Comparison of ENCODE assay signal across 16 cellular contexts in genomic region chr6:25990172-25990873, GRCh38. TPM values are rescaled to one million over a fixed set of nuclear protein-coding genes. Genes with fewer than 3 reads are reported as not detected.
"Had no signal": no experiment of that assay in that cellular context is flagged by ENCODE, and none has a peak within 500 bp of the region (broad histone marks: within the 10 kb centered on the region; RNA-seq: fewer than 3 reads in every experiment).

No MANE protein-coding gene starts in this region.

- H3K9me3 Mint-ChIP-seq: effector memory CD8-positive, alpha-beta T cell; mesothelial cell of epicardium; T-cell had no signal

- H3K4me1 ChIP-seq: colonic mucosa had no signal

- H3K9me3 ChIP-seq: adrenal gland, colonic mucosa, right atrium auricular region had no signal

- H3K27me3 ChIP-seq: adrenal gland, colonic mucosa, right atrium auricular region had no signal

- H3K36me3 ChIP-seq: colonic mucosa had no signal

- H3K27ac Mint-ChIP-seq: mesothelial cell of epicardium had no signal

- ATAC-seq: effector memory CD8-positive, alpha-beta T cell; T-cell had no signal

- DNase-seq: activated CD4-positive, alpha-beta T cell treated with anti-CD3 and anti-CD28 coated beads, Interleukin-2, amount 50 U/mL, for 4 hours; activated gamma-delta T cell treated with Interleukin-2 at 50 U/mL for 16 hours; activated T-cell treated with anti-CD3 and anti-CD28 coated beads, Interleukin-2, amount 50 U/mL, for 48 hours; adrenal gland; caudate nucleus; colonic mucosa; effector memory CD8-positive, alpha-beta T cell; kidney glomerular epithelial cell; stimulated activated naive CD4-positive, alpha-beta T cell; T-cell; trophoblast cell had no signal

- H3K4me3 ChIP-seq: adrenal gland, colonic mucosa, right atrium auricular region, smooth muscle cell had no signal

- H3K27me3 Mint-ChIP-seq: effector memory CD8-positive, alpha-beta T cell; T-cell had no signal

- H3K27ac ChIP-seq: colonic mucosa, right atrium auricular region had no signal

RNA-seq across cellular contexts. Expression of gene SLC17A2, which starts 59.8 kb away (rescaled TPM):
- total RNA-seq: adrenal gland, colonic mucosa, epithelial cell of proximal tubule, mesothelial cell of epicardium, posterior vena cava, right atrium auricular region, smooth muscle cell, T-cell had no signal
- polyA plus RNA-seq: adrenal gland, smooth muscle cell had no signal
